Comparison of ENCODE assay signal across 1 cellular context in genomic region chr3:36408146-36408545, GRCh38.
TF ChIP-seq lines count a peak whose summit lies in the region.

No MANE protein-coding gene starts in this region.

TF ChIP-seq in K562, 482 proteins besides CTCF, POLR2A, EP300 and RAD21 (continued from another document):
- TF ChIP-seq, protein P1, sequence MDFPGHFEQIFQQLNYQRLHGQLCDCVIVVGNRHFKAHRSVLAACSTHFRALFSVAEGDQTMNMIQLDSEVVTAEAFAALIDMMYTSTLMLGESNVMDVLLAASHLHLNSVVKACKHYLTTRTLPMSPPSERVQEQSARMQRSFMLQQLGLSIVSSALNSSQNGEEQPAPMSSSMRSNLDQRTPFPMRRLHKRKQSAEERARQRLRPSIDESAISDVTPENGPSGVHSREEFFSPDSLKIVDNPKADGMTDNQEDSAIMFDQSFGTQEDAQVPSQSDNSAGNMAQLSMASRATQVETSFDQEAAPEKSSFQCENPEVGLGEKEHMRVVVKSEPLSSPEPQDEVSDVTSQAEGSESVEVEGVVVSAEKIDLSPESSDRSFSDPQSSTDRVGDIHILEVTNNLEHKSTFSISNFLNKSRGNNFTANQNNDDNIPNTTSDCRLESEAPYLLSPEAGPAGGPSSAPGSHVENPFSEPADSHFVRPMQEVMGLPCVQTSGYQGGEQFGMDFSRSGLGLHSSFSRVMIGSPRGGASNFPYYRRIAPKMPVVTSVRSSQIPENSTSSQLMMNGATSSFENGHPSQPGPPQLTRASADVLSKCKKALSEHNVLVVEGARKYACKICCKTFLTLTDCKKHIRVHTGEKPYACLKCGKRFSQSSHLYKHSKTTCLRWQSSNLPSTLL (IDR thresholded peaks at IDR 0.05), result no peak
- TF ChIP-seq E2F6 (IDR thresholded peaks at IDR 0.05; ENCODE audit: borderline replicate concordance in 1 of 2, extremely low read depth in 1 of 2, insufficient read depth in 1 of 2, insufficient read length in 1 of 2, low read depth in 1 of 2, low read length in 1 of 2, poor library complexity in 1 of 2, severe bottlenecking in 1 of 2) (no peak), ZNF431 (CRISPR knock-in tag; IDR thresholded peaks at IDR 0.05) (no peak), U2AF2 (optimal IDR thresholded peaks at IDR 0.05; ENCODE audit: low read depth, low read length) (no peak), PRDM10 (IDR thresholded peaks at IDR 0.05; ENCODE audit: partially characterized antibody) (no peak), ARHGAP35 (IDR thresholded peaks at IDR 0.05; ENCODE audit: partially characterized antibody) (no peak), KAT7 (CRISPR knock-in tag; IDR thresholded peaks at IDR 0.05; ENCODE audit: borderline replicate concordance) (no peak), ZBTB49 (CRISPR knock-in tag; IDR thresholded peaks at IDR 0.05; ENCODE audit: borderline replicate concordance) (no peak), AFF4 (CRISPR knock-in tag; IDR thresholded peaks at IDR 0.05) (no peak)
